9 cellular contexts compared by ENCODE assay signal in genomic region chr12:32217354-32218310, GRCh38.
DNase-seq lines count a peak whose midpoint lies in the region; ATAC-seq and TF ChIP-seq lines count a peak whose summit lies in the region.
"Had no signal": no experiment of that assay in that cellular context is flagged by ENCODE, and none has a peak within 500 bp of the region (broad histone marks: within the 10 kb centered on the region; RNA-seq: fewer than 3 reads in every experiment).

No MANE protein-coding gene starts in this region.

- no peak overlapping the region for H3K4me3 Mint-ChIP-seq in activated CD8-positive, alpha-beta memory T cell treated with anti-CD3 and anti-CD28 coated beads, Interleukin-2, amount 10 ng/mL, durations not matched to agents 7 days and 5 days
- H3K4me3 Mint-ChIP-seq: stimulated activated effector memory CD8-positive, alpha-beta T cell treated with anti-CD3 and anti-CD28 coated beads, Interleukin-12 subunit alpha, Interleukin-12 subunit beta, amount 100 ng/mL, for 72 hours had no signal

- no peaks in the 10 kb centered on the region for H3K27me3 Mint-ChIP-seq in activated CD8-positive, alpha-beta memory T cell treated with anti-CD3 and anti-CD28 coated beads, Interleukin-2, amount 10 ng/mL, durations not matched to agents 7 days and 5 days

- no peaks in the 10 kb centered on the region for H3K9me3 Mint-ChIP-seq in activated CD8-positive, alpha-beta memory T cell treated with anti-CD3 and anti-CD28 coated beads, Interleukin-2, amount 10 ng/mL, durations not matched to agents 7 days and 5 days (ENCODE audit: low read depth)
- H3K9me3 Mint-ChIP-seq: stimulated activated effector memory CD8-positive, alpha-beta T cell treated with anti-CD3 and anti-CD28 coated beads, Interleukin-12 subunit alpha, Interleukin-12 subunit beta, amount 100 ng/mL, for 72 hours had no signal

- H3K27ac ChIP-seq in RWPE1: no peak overlapping the region

- H3K36me3 Mint-ChIP-seq in activated CD8-positive, alpha-beta memory T cell treated with anti-CD3 and anti-CD28 coated beads, Interleukin-2, amount 10 ng/mL, durations not matched to agents 7 days and 5 days: peaks cover 12% of the 10 kb centered on the region

- no peak overlapping the region for H3K4me3 ChIP-seq in AG04449 (ENCODE audit: low read depth, low read length)
- no peak overlapping the region for H3K4me3 ChIP-seq in HFF-Myc (replicated peaks; ENCODE audit: low read depth, low read length)

- TF ChIP-seq CTCF in AG04449 (IDR thresholded peaks at IDR 0.05; ENCODE audit: insufficient read depth, low read length, missing control alignments) (no peak), HFF-Myc (IDR thresholded peaks at IDR 0.05; ENCODE audit: low read depth, low read length, missing control alignments) (no peak), RWPE1 (conservative IDR thresholded peaks at IDR 0.05; ENCODE audit: low read depth) (no peak)

- CTCF ChIA-PET in AG04449 (lab: Yijun Ruan, JAX): interaction anchor here (1.5 kb wide), 1 partner anchor 155 kb away, joined by 4 read pairs; no protein-coding TSS in a partner anchor
- CTCF ChIA-PET in RWPE1 (lab: Yijun Ruan, JAX): no interaction called here
- CTCF ChIA-PET in activated CD8-positive, alpha-beta memory T cell treated with anti-CD3 and anti-CD28 coated beads, Interleukin-2, amount 10 ng/mL, durations not matched to agents 7 days and 5 days (lab: Charles Lee): interaction anchor here (1.1 kb wide), 1 partner anchor 158 kb away, joined by 3 read pairs; no protein-coding TSS in a partner anchor

- POLR2A ChIA-PET in AG04449 (lab: Yijun Ruan, JAX) (interaction anchor here (0.7 kb wide), 1 partner anchor 19 kb away, joined by 5 read pairs; no protein-coding TSS in a partner anchor), RWPE1 (lab: Yijun Ruan, JAX; ENCODE audit: low non-redundant PET) (no interaction called here)

- no peaks in the 10 kb centered on the region for H3K4me1 Mint-ChIP-seq in activated CD8-positive, alpha-beta memory T cell treated with anti-CD3 and anti-CD28 coated beads, Interleukin-2, amount 10 ng/mL, durations not matched to agents 7 days and 5 days
- H3K4me1 Mint-ChIP-seq: stimulated activated effector memory CD8-positive, alpha-beta T cell treated with anti-CD3 and anti-CD28 coated beads, Interleukin-12 subunit alpha, Interleukin-12 subunit beta, amount 100 ng/mL, for 72 hours had no signal

- no peak overlapping the region for H3K27ac Mint-ChIP-seq in activated CD8-positive, alpha-beta memory T cell treated with anti-CD3 and anti-CD28 coated beads, Interleukin-2, amount 10 ng/mL, durations not matched to agents 7 days and 5 days
- H3K27ac Mint-ChIP-seq: stimulated activated effector memory CD8-positive, alpha-beta T cell treated with anti-CD3 and anti-CD28 coated beads, Interleukin-12 subunit alpha, Interleukin-12 subunit beta, amount 100 ng/mL, for 72 hours had no signal

- no peak for ATAC-seq in HG02884 (IDR thresholded peaks at IDR 0.05; ENCODE audit: unreplicated experiment)
- no peak for ATAC-seq in activated CD8-positive, alpha-beta memory T cell treated with anti-CD3 and anti-CD28 coated beads, Interleukin-2, amount 10 ng/mL, durations not matched to agents 7 days and 5 days
- ATAC-seq: stimulated activated effector memory CD8-positive, alpha-beta T cell treated with anti-CD3 and anti-CD28 coated beads, Interleukin-12 subunit alpha, Interleukin-12 subunit beta, amount 100 ng/mL, for 72 hours had no signal

- peak; percentile 57 for DNase-seq in AG04449 (ENCODE audit: low read depth, low spot score)
- peak; percentile 55 for DNase-seq in HFF-Myc (ENCODE audit: extremely low read depth, low read depth)
- peak; percentile 58 for DNase-seq in RWPE1 (ENCODE audit: low spot score)
- DNase-seq in foreskin melanocyte: peak; percentile 32
- no peak for DNase-seq in NCI-H2227 treated with DMSO at 0.1 percent for 48 hours (lab: John Stamatoyannopoulos, UW)
- DNase-seq in DMS153 treated with DMSO at 0.1 percent for 48 hours (lab: John Stamatoyannopoulos, UW; ENCODE audit: unreplicated experiment): no peak
- no peak for DNase-seq in activated CD8-positive, alpha-beta memory T cell treated with anti-CD3 and anti-CD28 coated beads, Interleukin-2, amount 10 ng/mL, durations not matched to agents 7 days and 5 days

Comparison
In these comparisons a context has a peak if more than half of its experiments do, and no peak if none do; other contexts are left out.
1. DNase-seq: peak in AG04449 (single experiment), HFF-Myc (single experiment), RWPE1 (single experiment) and foreskin melanocyte (single experiment); none in NCI-H2227 treated with DMSO at 0.1 percent for 48 hours (single experiment), DMS153 treated with DMSO at 0.1 percent for 48 hours (single experiment) and activated CD8-positive, alpha-beta memory T cell treated with anti-CD3 and anti-CD28 coated beads, Interleukin-2, amount 10 ng/mL, durations not matched to agents 7 days and 5 days (single experiment).